22 cellular contexts compared by ENCODE assay signal in genomic region chr9:38179965-38180364, GRCh38.
"Had no signal": no experiment of that assay in that cellular context is flagged by ENCODE, and none has a peak within 500 bp of the region (broad histone marks: within the 10 kb centered on the region; RNA-seq: fewer than 3 reads in every experiment).

No MANE protein-coding gene starts in this region.

- H3K27ac ChIP-seq: KMS-11, RWPE1 had no signal

- H3K9me3 ChIP-seq: SK-N-SH had no signal

- H3K4me2 ChIP-seq: KMS-11, SK-N-SH had no signal

- ATAC-seq: Panc1, T-cell had no signal

- H3K9me2 ChIP-seq: SK-N-SH had no signal

- DNase-seq: IMR-90, Kasumi-1, MM.1S, NCI-H1092 treated with DMSO at 0.1 percent for 48 hours, NCI-H1436 treated with DMSO at 0.1 percent for 48 hours, NCI-H1694, NCI-H187 treated with DMSO at 0.1 percent for 48 hours, NCI-H2029 treated with DMSO at 0.1 percent for 48 hours, NCI-H2171, NCI-H226, NCI-H446, NCI-H510A, NCI-H524 treated with DMSO at 0.1 percent for 48 hours, NCI-H69, NCI-H774, SHP77, SK-N-SH, SW 1271, T-cell had no signal

- H3K9ac ChIP-seq: KMS-11, SK-N-SH had no signal
